Comparison of ENCODE assay signal across 8 cellular contexts in genomic region chr14:22472935-22473854, GRCh38.
DNase-seq lines count a peak whose midpoint lies in the region; ATAC-seq and TF ChIP-seq lines count a peak whose summit lies in the region.

No MANE protein-coding gene starts in this region.

- CTCF ChIA-PET in activated B cell treated with CpG ODN at 0.5 μM for 24 hours (lab: Charles Lee): interaction anchor here (0.6 to 9.2 kb wide), 28 partner anchors 12 to 513 kb away, joined by 3 to 113 read pairs (median 4); no protein-coding TSS in a partner anchor

- ATAC-seq in GM21786 (IDR thresholded peaks at IDR 0.05; ENCODE audit: unreplicated experiment) (peak; percentile 53), activated B cell treated with CpG ODN at 0.5 μM for 24 hours (ENCODE audit: low read depth) (peak; percentile 64)

- no peak overlapping the region for H3K27ac ChIP-seq in iPS DF 6.9 (ENCODE audit: low read length)

- H3K4me3 Mint-ChIP-seq in activated B cell treated with CpG ODN at 0.5 μM for 24 hours: peak overlapping the region; percentile 3

- WGBS in iPS DF 6.9 (ENCODE audit: insufficient coverage, insufficient read length): no CpG with 5 or more reads among the region's 12 CpGs

- H3K4me1 Mint-ChIP-seq in activated B cell treated with CpG ODN at 0.5 μM for 24 hours: peaks cover 89% of the 10 kb centered on the region

- no peaks in the 10 kb centered on the region for H3K27me3 Mint-ChIP-seq in activated B cell treated with CpG ODN at 0.5 μM for 24 hours

- peaks cover 2% of the 10 kb centered on the region for H3K4me1 ChIP-seq in iPS DF 6.9 (ENCODE audit: control insufficient read depth, insufficient read depth, low read length)

- H3K27me3 ChIP-seq in iPS DF 6.9 (ENCODE audit: control insufficient read depth, insufficient read depth, low read length): no peaks in the 10 kb centered on the region

- H3K9me3 Mint-ChIP-seq in activated B cell treated with CpG ODN at 0.5 μM for 24 hours: no peaks in the 10 kb centered on the region

- H3K36me3 Mint-ChIP-seq in activated B cell treated with CpG ODN at 0.5 μM for 24 hours (ENCODE audit: low read depth): no peaks in the 10 kb centered on the region

- TF ChIP-seq CTCF in activated B cell treated with CpG ODN at 0.5 μM for 24 hours (IDR thresholded peaks at IDR 0.05): peak; percentile 40

- H3K36me3 ChIP-seq in iPS DF 6.9 (ENCODE audit: control insufficient read depth, insufficient read depth, low read length): no peaks in the 10 kb centered on the region

- H3K27ac Mint-ChIP-seq in activated B cell treated with CpG ODN at 0.5 μM for 24 hours: peak overlapping the region; percentile 65

- POLR2A ChIA-PET in activated B cell treated with CpG ODN at 0.5 μM for 24 hours (lab: Charles Lee): interaction anchor here (0.6 to 17.2 kb wide), 14 partner anchors 12 to 97 kb away, joined by 3 to 243 read pairs (median 6); no protein-coding TSS in a partner anchor

- intact Hi-C loops in activated B cell treated with CpG ODN at 0.5 μM for 24 hours (cut with micrococcal nuclease): loop anchor here (1.0 to 5.0 kb wide), 9 partner anchors 25 to 380 kb away; no protein-coding TSS in a partner anchor

- H3K9me3 ChIP-seq in iPS DF 6.9 (ENCODE audit: control insufficient read depth, insufficient read depth, low read length): no peaks in the 10 kb centered on the region

- no peak overlapping the region for H3K4me3 ChIP-seq in iPS DF 6.9 (ENCODE audit: low read length)

- DNase-seq in DMS53 (lab: John Stamatoyannopoulos, UW) (peak; percentile 65), NCI-H1092 treated with DMSO at 0.1 percent for 48 hours (lab: John Stamatoyannopoulos, UW) (peak; percentile 79), activated B cell treated with CpG ODN at 0.5 μM for 24 hours (no peak), iPS DF 6.9 (ENCODE audit: low read depth, low spot score) (peak; percentile 33), superior temporal gyrus (ENCODE audit: extremely low spot score) (peak; percentile 82), SK-N-DZ (ENCODE audit: low spot score) (no peak)
- DNase-seq in stimulated activated CD4-positive, alpha-beta T cell treated with anti-CD3 and anti-CD28 coated beads, Interleukin-1b, Interleukin-23, amount 100 ng/mL, for 48 hours: no peak

Comparison
In these comparisons a context has a peak if more than half of its experiments do, and no peak if none do; other contexts are left out.
1. DNase-seq: peak in DMS53 (single experiment), NCI-H1092 treated with DMSO at 0.1 percent for 48 hours (single experiment), iPS DF 6.9 (single experiment) and superior temporal gyrus (single experiment); none in activated B cell treated with CpG ODN at 0.5 μM for 24 hours (single experiment), stimulated activated CD4-positive, alpha-beta T cell treated with anti-CD3 and anti-CD28 coated beads, Interleukin-1b, Interleukin-23, amount 100 ng/mL, for 48 hours (single experiment) and SK-N-DZ (single experiment).